Comparison of ENCODE assay signal across 14 cellular contexts in the genomic region with DNA sequence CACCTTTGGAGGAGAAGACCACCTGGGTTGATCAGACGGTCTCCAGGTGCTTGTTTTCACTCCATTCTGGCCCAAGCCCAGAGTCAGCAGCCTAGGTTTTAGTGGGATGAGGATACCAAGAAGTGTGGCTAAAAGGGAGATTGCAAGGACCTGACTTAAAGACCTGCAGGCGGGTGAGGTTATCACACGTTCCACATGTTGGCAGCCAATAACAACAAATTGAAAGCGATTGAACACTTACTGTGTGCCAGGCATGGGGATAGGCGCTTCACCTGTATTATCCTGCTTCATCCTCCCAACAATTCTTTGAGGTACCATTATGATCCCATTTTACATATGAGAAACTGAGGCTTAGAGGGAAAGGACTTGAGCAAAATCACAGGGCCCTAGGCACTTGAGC. TPM values are rescaled to one million over a fixed set of nuclear protein-coding genes. Genes with fewer than 3 reads are reported as not detected.
DNase-seq lines count a peak whose midpoint lies in the region; ATAC-seq, FAIRE-seq and TF ChIP-seq lines count a peak whose summit lies in the region.
"Had no signal": no experiment of that assay in that cellular context is flagged by ENCODE, and none has a peak within 500 bp of the region (broad histone marks: within the 10 kb centered on the region; RNA-seq: fewer than 3 reads in every experiment).

No MANE protein-coding gene starts in this region.

- H3K4me3 ChIP-seq in SK-N-SH (ENCODE audit: low read depth in 2 of 2, low read length in 1 of 2) = no peak overlapping the region
- no peak overlapping the region for H3K4me3 ChIP-seq in RWPE2 (ENCODE audit: severe bottlenecking)
- peak overlapping the region; percentile 86 to 99 (median 97) for H3K4me3 ChIP-seq in mammary epithelial cell (replicated peaks in 1 of 3; ENCODE audit: insufficient read depth in 1 of 3, low read depth in 2 of 3, low read length in 3 of 3)
- H3K4me3 ChIP-seq in small intestine (ENCODE audit: low read depth in 1 of 2, low read length in 2 of 2) = no peak overlapping the region
- no peak overlapping the region for H3K4me3 ChIP-seq in HAP-1

- DNase-seq in SK-N-SH (no peak), RWPE2 (ENCODE audit: low spot score) (no peak), mammary epithelial cell (peak; percentile 25), nephron progenitor cell (no peak), small intestine (no peak), HAP-1 (ENCODE audit: low spot score in 2 of 2) (no peak)
- DNase-seq: activated CD4-positive, alpha-beta T cell treated with anti-CD3 and anti-CD28 coated beads, Interleukin-2, amount 50 U/mL, for 4 hours; amniotic stem cell; DMS53; effector CD4-positive, alpha-beta T cell; Karpas-422; trophoblast cell had no signal

- H3K36me3 Mint-ChIP-seq in nephron progenitor cell (ENCODE audit: low read depth) = peaks cover 65% of the 10 kb centered on the region

- H3K4me2 ChIP-seq in SK-N-SH (0 out of 2 replicates have a peak overlapping the region, but pooled peaks have one; percentile 94), mammary epithelial cell (ENCODE audit: insufficient read depth, low read depth, low read length) (peak overlapping the region; percentile 96)

- peaks cover 5% of the 10 kb centered on the region for H3F3A ChIP-seq in SK-N-SH (replicated peaks; ENCODE audit: insufficient read depth)

- H3K9ac ChIP-seq in SK-N-SH = no peak overlapping the region
- no peak overlapping the region for H3K9ac ChIP-seq in mammary epithelial cell (ENCODE audit: insufficient read depth, low read length)

- H3K27me3 ChIP-seq in SK-N-SH (ENCODE audit: insufficient read depth) (no peaks in the 10 kb centered on the region), RWPE2 (ENCODE audit: insufficient read depth, poor library complexity, severe bottlenecking) (no peaks in the 10 kb centered on the region), mammary epithelial cell (ENCODE audit: insufficient read depth, low read length) (no peaks in the 10 kb centered on the region), small intestine (ENCODE audit: control insufficient read depth in 2 of 2, insufficient read depth in 2 of 2, low read length in 2 of 2) (peaks cover 0 to 2% of the 10 kb centered on the region in 2 donors), HAP-1 (ENCODE audit: low read depth) (no peaks in the 10 kb centered on the region)

- POLR2A ChIA-PET in SK-N-SH (lab: Yijun Ruan, JAX) = no interaction called here

- H3K36me3 ChIP-seq in SK-N-SH (replicated peaks in 1 of 2; ENCODE audit: control insufficient read depth in 1 of 2, insufficient read depth in 2 of 2, low read length in 1 of 2) (peaks cover 0 to 4% of the 10 kb centered on the region in 2 experiments), RWPE2 (ENCODE audit: low read depth) (peaks cover 41% of the 10 kb centered on the region), mammary epithelial cell (ENCODE audit: insufficient read depth, low read length) (peaks cover 20% of the 10 kb centered on the region), small intestine (ENCODE audit: control insufficient read depth in 2 of 2, insufficient read depth in 2 of 2, low read length in 2 of 2) (no peaks in the 10 kb centered on the region), HAP-1 (replicated peaks) (peaks cover 6% of the 10 kb centered on the region; the same call in 1 of the 2 replicates)

- TF ChIP-seq RAD21 in SK-N-SH (IDR thresholded peaks at IDR 0.05; ENCODE audit: low read length) = no peak

- BruUV-seq in mammary epithelial cell (replicated peaks; lab: Mats Ljungman, UMichigan) = no TSS peak

- H2AFZ ChIP-seq in SK-N-SH (ENCODE audit: low read depth) (no peak overlapping the region), mammary epithelial cell (ENCODE audit: low read depth, low read length) (no peak overlapping the region)

- CTCF ChIA-PET in SK-N-SH (lab: Yijun Ruan, JAX) (interaction anchor here (0.7 to 1.7 kb wide), 2 partner anchors 53 to 357 kb away, joined by 3 to 5 read pairs; no protein-coding TSS in a partner anchor), mammary epithelial cell (lab: Charles Lee; ENCODE audit: low non-redundant PET) (no interaction called here)

- H3K4me1 ChIP-seq in SK-N-SH (ENCODE audit: control insufficient read depth in 1 of 2, insufficient read depth in 2 of 2, low read depth in 1 of 2, low read length in 1 of 2) (peaks cover 0 to 21% of the 10 kb centered on the region in 2 experiments; a peak in 2 of 4 replicates), RWPE2 (ENCODE audit: insufficient read depth, poor library complexity, severe bottlenecking) (peaks cover 8% of the 10 kb centered on the region), mammary epithelial cell (ENCODE audit: insufficient read depth, low read length) (peaks cover 16% of the 10 kb centered on the region), small intestine (ENCODE audit: control insufficient read depth in 2 of 2, insufficient read depth in 1 of 2, low read depth in 1 of 2, low read length in 1 of 2) (no peaks in the 10 kb centered on the region), HAP-1 (peaks cover 6% of the 10 kb centered on the region)

- ATAC-seq in SK-N-SH treated with all-trans-retinoic acid at 6 μM for 48 hours (no peak), RWPE2 (ENCODE audit: low read depth) (no peak), GM21723 (IDR thresholded peaks at IDR 0.05; ENCODE audit: unreplicated experiment) (no peak)

- H3K4me1 Mint-ChIP-seq in nephron progenitor cell = peaks cover 60% of the 10 kb centered on the region

- peak overlapping the region; percentile 57 for H3K4me3 Mint-ChIP-seq in nephron progenitor cell

- H3K9me2 ChIP-seq in SK-N-SH = no peaks in the 10 kb centered on the region

- in situ Hi-C loops in mammary epithelial cell (cut with MboI; ENCODE audit: low sequenced_read_pairs in 2 of 2) (loop anchor here in 1 of 2 donors (25.0 kb wide), 1 partner anchor 230 kb away; no protein-coding TSS in a partner anchor), HAP-1 (cut with MboI; ENCODE audit: low sequenced_read_pairs) (no loop called here)

- H3K27ac Mint-ChIP-seq in nephron progenitor cell = no peak overlapping the region

- dilution Hi-C loops in mammary epithelial cell (cut with HindIII; ENCODE audit: low sequenced_read_pairs) = no loop called here

- H3K27ac ChIP-seq in SK-N-SH (ENCODE audit: low read depth in 2 of 2, low read length in 1 of 2) (no peak overlapping the region), RWPE2 (ENCODE audit: poor library complexity, severe bottlenecking) (peak overlapping the region; percentile 80), mammary epithelial cell (ENCODE audit: insufficient read depth, low read depth, low read length) (peak overlapping the region; percentile 6), small intestine (ENCODE audit: low read depth in 1 of 2, low read length in 1 of 2) (peak overlapping the region in 1 of 2 donors; percentile 60)

- H3K79me2 ChIP-seq in SK-N-SH (ENCODE audit: insufficient read depth) = peaks cover 57% of the 10 kb centered on the region
- H3K79me2 ChIP-seq in mammary epithelial cell (ENCODE audit: insufficient read depth, low read length) = peaks cover 67% of the 10 kb centered on the region

- H4K20me1 ChIP-seq in SK-N-SH (ENCODE audit: insufficient read depth) (peaks cover 50% of the 10 kb centered on the region), mammary epithelial cell (ENCODE audit: insufficient read depth, low read length) (no peaks in the 10 kb centered on the region)

- intact Hi-C loops in mammary epithelial cell (cut with micrococcal nuclease) = loop anchor here (5.0 to 10.0 kb wide), 2 partner anchors 127 to 290 kb away; no protein-coding TSS in a partner anchor

- no peak for FAIRE-seq in small intestine (lab: Jason Lieb, UNC)

- TF ChIP-seq CTCF in SK-N-SH (IDR thresholded peaks at IDR 0.05) = no peak
- no peak for TF ChIP-seq CTCF in RWPE2 (IDR thresholded peaks at IDR 0.05; ENCODE audit: poor library complexity, severe bottlenecking)
- peak in 1 of 2 donors; percentile 15 for TF ChIP-seq CTCF in mammary epithelial cell (conservative IDR thresholded peaks at IDR 0.05 in 1 of 2, IDR thresholded peaks at IDR 0.05 in 1 of 2; ENCODE audit: extremely low read depth in 1 of 2, insufficient read depth in 1 of 2, low read depth in 1 of 2, low read length in 2 of 2)
- no peak for TF ChIP-seq CTCF in nephron progenitor cell (IDR thresholded peaks at IDR 0.05)

- no peaks in the 10 kb centered on the region for H3K27me3 Mint-ChIP-seq in nephron progenitor cell (ENCODE audit: low read depth, poor library complexity)

- H3K9me3 Mint-ChIP-seq in nephron progenitor cell = no peaks in the 10 kb centered on the region

- no peaks in the 10 kb centered on the region for H3K9me3 ChIP-seq in SK-N-SH
- H3K9me3 ChIP-seq in RWPE2 (ENCODE audit: severe bottlenecking) = no peaks in the 10 kb centered on the region
- no peaks in the 10 kb centered on the region for H3K9me3 ChIP-seq in mammary epithelial cell (replicated peaks; ENCODE audit: insufficient read depth, low read length)
- H3K9me3 ChIP-seq in small intestine (ENCODE audit: control insufficient read depth, low read depth) = no peaks in the 10 kb centered on the region
- no peaks in the 10 kb centered on the region; the same call in 1 of the 2 replicates for H3K9me3 ChIP-seq in HAP-1

- no peak for TF ChIP-seq EP300 in SK-N-SH (IDR thresholded peaks at IDR 0.05; ENCODE audit: borderline replicate concordance in 1 of 2, low read depth in 1 of 2, low read length in 1 of 2)

- WGBS in SK-N-SH (ENCODE audit: low lambda C conversion rate) = 79% methylated on average over 5 of the region's 5 CpGs
- WGBS in mammary epithelial cell (ENCODE audit: low coverage, missing lambda C conversion rate) = 66% methylated on average over 5 of the region's 5 CpGs
- WGBS in small intestine, 3 donors = 81 to 89% (median 82%) methylated on average over 5 of the region's 5 CpGs

TF ChIP-seq in SK-N-SH, 30 proteins besides CTCF, POLR2A, EP300 and RAD21:
- TF ChIP-seq TCF12 (IDR thresholded peaks at IDR 0.05) (no peak), POLR2AphosphoS5 (IDR thresholded peaks at IDR 0.05; ENCODE audit: low read depth, low read length) (0 out of 2 replicates have a peak, but pooled peaks have one; percentile 2)
TF ChIP-seq in SK-N-SH: peak in this region for 1.

TF ChIP-seq in SK-N-SH treated with all-trans-retinoic acid at 6 μM for 48 hours, 23 proteins besides CTCF, POLR2A, EP300 and RAD21 (continues in another document):
- TF ChIP-seq BACH2 (CRISPR knock-in tag; IDR thresholded peaks at IDR 0.05; ENCODE audit: borderline replicate concordance) = no peak
- TF ChIP-seq ISL1 (CRISPR knock-in tag; IDR thresholded peaks at IDR 0.05) = no peak

RNA-seq across cellular contexts. Expression of a gene that starts 5.0 kb away (rescaled TPM):
- polyA plus RNA-seq in SK-N-SH (2012; rRNA removed) = 20.6 and 24.0 TPM in 2 replicates
- 22.6 and 24.1 TPM in 2 replicates for polyA plus RNA-seq in SK-N-SH (2012; cell fraction: cytosol; rRNA removed)
- 12.1 and 13.3 TPM in 2 replicates for polyA plus RNA-seq in SK-N-SH (2012; cell fraction: nucleus; rRNA removed)
- 10 to 100 TPM; 94.2 to 98.9 TPM for total RNA-seq in mammary epithelial cell
- 64.9 TPM for polyA plus RNA-seq in mammary epithelial cell
- polyA minus RNA-seq in mammary epithelial cell = 59.3 TPM
- 1 to 10 TPM; 1.3 to 6.3 (median 4.3) TPM for polyA plus RNA-seq in small intestine

Comparison
In these comparisons a context has a peak if more than half of its experiments do, and no peak if none do; other contexts are left out.
1. H3K27ac ChIP-seq: peak in RWPE2 (single experiment) and mammary epithelial cell (single experiment); none in SK-N-SH (0 of 2).
2. H3K4me3 ChIP-seq: peak in mammary epithelial cell (3 of 3); none in SK-N-SH (0 of 2), RWPE2 (single experiment), small intestine (0 of 2) and HAP-1 (single experiment).